ENCODE assay signal across 17 cellular contexts in the genomic region with DNA sequence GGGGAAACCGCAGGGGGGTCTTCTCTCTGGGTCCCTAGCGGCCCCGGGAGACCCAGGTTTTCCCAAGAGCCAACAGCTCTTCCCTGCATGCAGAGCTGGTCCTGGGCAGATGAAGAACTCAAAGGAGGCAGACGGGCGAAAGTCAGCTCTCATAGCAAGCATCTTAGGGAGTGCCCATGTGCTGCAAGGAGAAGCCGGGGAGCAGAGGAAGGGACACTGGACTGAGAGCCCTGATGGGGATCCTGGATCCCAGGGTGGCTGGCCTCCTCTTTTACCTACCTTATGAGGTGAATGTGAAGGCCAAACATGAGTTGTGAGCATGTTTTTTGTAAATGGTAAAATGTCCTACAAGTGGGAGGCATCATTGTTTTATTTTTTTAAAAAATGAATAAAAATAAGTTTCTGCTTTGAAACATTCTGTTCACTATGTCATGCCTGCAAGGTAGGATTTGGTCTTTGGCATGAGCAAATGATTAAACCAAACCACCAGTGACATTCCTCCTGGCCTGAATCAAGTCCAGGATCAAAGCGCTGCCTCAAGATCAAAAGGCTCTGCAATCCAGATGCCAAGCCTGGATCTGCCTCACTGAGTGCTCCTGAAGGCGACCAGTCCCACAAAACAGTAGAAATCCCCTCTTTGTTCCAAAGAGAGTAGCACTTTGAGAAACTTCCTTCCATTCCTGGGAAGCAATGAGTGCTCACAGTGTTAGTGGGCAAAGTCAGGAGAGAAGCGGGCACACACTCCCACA.
"Had no signal": no experiment of that assay in that cellular context is flagged by ENCODE, and none has a peak within 500 bp of the region (broad histone marks: within the 10 kb centered on the region; RNA-seq: fewer than 3 reads in every experiment).

No MANE protein-coding gene starts in this region.

- H3K27ac Mint-ChIP-seq: activated CD8-positive, alpha-beta T cell treated with anti-CD3 and anti-CD28 coated beads, Interleukin-2, amount 10 ng/mL, durations not matched to agents 7 days and 5 days; activated naive CD4-positive, alpha-beta T cell treated with anti-CD3 and anti-CD28 coated beads for 36 hours; activated T-helper 1 cell treated with anti-CD3 and anti-CD28 coated beads, Interleukin-12 subunit alpha, Interleukin-12 subunit beta, Interleukin-2, Interleukin-4 antibody, amounts not matched to agents 30 ng/mL and 10 ng/mL and 1 ng/mL, durations not matched to agents 14 hours and 24 hours and 36 hours; T-helper 2 cell treated with Interferon-gamma antibody and Interleukin-4, amounts not matched to agents 5 μg/mL and 100 μg/mL, for 36 hours had no signal

- H3K27ac ChIP-seq: coronary artery, gastroesophageal sphincter, psoas muscle, sigmoid colon, testis had no signal

- H3K4me3 Mint-ChIP-seq: activated CD8-positive, alpha-beta T cell treated with anti-CD3 and anti-CD28 coated beads, Interleukin-2, amount 10 ng/mL, durations not matched to agents 7 days and 5 days; activated naive CD4-positive, alpha-beta T cell treated with anti-CD3 and anti-CD28 coated beads for 36 hours; activated T-helper 1 cell treated with anti-CD3 and anti-CD28 coated beads, Interleukin-12 subunit alpha, Interleukin-12 subunit beta, Interleukin-2, Interleukin-4 antibody, amounts not matched to agents 30 ng/mL and 10 ng/mL and 1 ng/mL, durations not matched to agents 14 hours and 24 hours and 36 hours; nephron progenitor cell; T-helper 2 cell treated with Interferon-gamma antibody and Interleukin-4, amounts not matched to agents 5 μg/mL and 100 μg/mL, for 36 hours had no signal

- H3K36me3 ChIP-seq: gastroesophageal sphincter, sigmoid colon had no signal

- H3K27me3 ChIP-seq: gastroesophageal sphincter, sigmoid colon, testis had no signal

- DNase-seq: activated CD4-positive, alpha-beta T cell treated with anti-CD3 and anti-CD28 coated beads for 1 hour; activated CD8-positive, alpha-beta memory T cell treated with anti-CD3 and anti-CD28 coated beads, Interleukin-2, amount 50 U/mL, for 48 hours; activated CD8-positive, alpha-beta T cell treated with anti-CD3 and anti-CD28 coated beads, Interleukin-2, amount 10 ng/mL, durations not matched to agents 7 days and 5 days; activated naive CD4-positive, alpha-beta T cell treated with anti-CD3 and anti-CD28 coated beads for 36 hours; central memory CD4-positive, alpha-beta T cell; effector CD4-positive, alpha-beta T cell; nephron progenitor cell; psoas muscle; sigmoid colon; stimulated activated CD4-positive, alpha-beta T cell treated with anti-CD3 and anti-CD28 coated beads, Interleukin-12 subunit alpha, Interleukin-12 subunit beta, amount 100 ng/mL, for 4 hours; stimulated activated CD4-positive, alpha-beta T cell treated with anti-CD3 and anti-CD28 coated beads, Interleukin-2, amount 100 ng/mL, for 48 hours; stimulated activated naive CD4-positive, alpha-beta T cell treated with Interleukin-2 at 50 U/mL for 16 hours; testis had no signal

- H3K4me1 ChIP-seq: psoas muscle, testis had no signal

- H3K9me3 ChIP-seq: gastroesophageal sphincter, psoas muscle, sigmoid colon, testis had no signal

- ATAC-seq: activated CD8-positive, alpha-beta T cell treated with anti-CD3 and anti-CD28 coated beads, Interleukin-2, amount 10 ng/mL, durations not matched to agents 7 days and 5 days; gastroesophageal sphincter; psoas muscle had no signal

- H3K9me3 Mint-ChIP-seq: activated naive CD4-positive, alpha-beta T cell treated with anti-CD3 and anti-CD28 coated beads for 36 hours; nephron progenitor cell; T-helper 2 cell treated with Interferon-gamma antibody and Interleukin-4, amounts not matched to agents 5 μg/mL and 100 μg/mL, for 36 hours had no signal

- H3K4me3 ChIP-seq: coronary artery, gastroesophageal sphincter, psoas muscle, sigmoid colon, testis had no signal
